1 cellular context compared by ENCODE assay signal in the genomic region with DNA sequence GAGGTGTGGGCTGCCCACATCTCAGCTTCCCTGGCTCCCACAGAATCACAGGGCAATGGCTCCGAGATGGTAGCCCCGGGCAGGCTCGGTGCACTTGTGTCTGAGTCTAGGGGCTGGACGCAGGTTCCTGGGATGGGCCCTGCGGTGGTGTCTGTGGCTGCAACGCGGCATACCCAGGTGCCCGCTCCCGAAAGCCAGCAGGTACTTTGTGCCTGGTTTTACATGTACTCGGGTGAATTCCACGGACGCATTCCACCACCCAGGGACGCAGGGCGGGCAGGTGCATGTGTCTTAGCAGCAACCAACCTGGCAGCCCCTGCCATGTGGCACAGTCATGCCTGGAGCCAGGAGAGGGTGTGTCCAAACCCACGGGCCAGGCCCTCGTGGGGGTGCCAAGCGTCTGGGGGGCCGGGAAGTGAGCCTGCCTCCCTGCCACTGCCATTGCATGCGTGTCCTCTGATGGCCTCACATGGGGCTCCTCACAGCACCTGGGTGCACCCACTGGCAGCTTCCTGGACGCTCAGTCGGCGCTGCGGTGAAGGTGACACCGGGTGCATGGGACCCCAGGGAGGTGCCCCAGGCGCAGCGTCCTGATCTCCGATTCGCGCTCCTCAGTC.
TF ChIP-seq lines count a peak whose summit lies in the region.

No MANE protein-coding gene starts in this region.

TF ChIP-seq in WTC11, 78 proteins besides CTCF, POLR2A, EP300 and RAD21 (continued from another document):
- TF ChIP-seq, protein P1, sequence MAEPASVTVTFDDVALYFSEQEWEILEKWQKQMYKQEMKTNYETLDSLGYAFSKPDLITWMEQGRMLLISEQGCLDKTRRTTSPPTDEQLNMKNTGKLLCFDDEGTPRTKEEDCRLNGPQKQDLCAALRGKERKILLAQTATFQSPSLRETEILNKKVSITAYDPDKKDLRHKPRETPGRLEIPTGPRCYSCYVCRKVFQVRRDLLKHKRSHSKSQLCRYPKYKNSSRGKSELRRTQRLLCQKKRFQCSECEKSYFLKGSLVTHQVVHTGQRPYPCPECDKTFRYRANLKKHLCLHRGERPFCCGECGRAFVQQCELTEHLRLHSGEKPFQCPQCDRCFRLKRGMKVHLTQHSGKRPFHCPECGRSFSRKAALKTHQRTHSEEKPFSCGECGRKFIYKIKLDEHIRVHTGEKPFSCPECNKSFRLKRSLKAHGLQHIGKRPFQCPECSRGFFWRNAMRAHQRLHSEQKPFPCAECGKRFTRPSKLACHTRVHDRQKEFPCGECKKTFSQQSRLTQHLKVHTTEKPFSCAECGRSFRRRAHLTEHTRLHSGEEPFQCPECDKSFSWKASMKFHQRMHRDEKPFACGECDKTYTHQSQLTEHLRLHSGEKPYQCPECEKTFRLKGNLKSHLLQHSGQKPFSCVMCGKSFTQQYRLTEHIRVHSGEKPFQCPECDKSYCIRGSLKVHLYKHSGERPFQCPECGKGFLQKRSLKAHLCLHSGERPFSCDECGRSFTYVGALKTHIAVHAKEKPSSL (CRISPR knock-in tag; conservative IDR thresholded peaks at IDR 0.05), result no peak
